Comparison of ENCODE assay signal across 8 cellular contexts in genomic region chr2:38376683-38377500, GRCh38. TPM values are rescaled to one million over a fixed set of nuclear protein-coding genes. Genes with fewer than 3 reads are reported as not detected.
A peak's percentile ranks its signal among the peaks of the same experiment; 100 is the strongest.
DNase-seq lines count a peak whose midpoint lies in the region; ATAC-seq and TF ChIP-seq lines count a peak whose summit lies in the region.

Gene ATL2 (minus strand): TSS chr2:38377273. CDS start chr2:38377260, 13 bp downstream.

- no peaks in the 10 kb centered on the region for H3K27me3 ChIP-seq in right cardiac atrium (ENCODE audit: control insufficient read depth, insufficient read depth)
- H3K27me3 ChIP-seq in vagina, result no peaks in the 10 kb centered on the region

- DNase-seq in NCI-H1694 treated with DMSO at 0.1 percent for 48 hours (lab: John Stamatoyannopoulos, UW) (peak; percentile 93), T-helper 17 cell (peak; percentile 85 to 93 (median 91)), right cardiac atrium (peak; percentile 97 to 99 (median 98)), putamen (ENCODE audit: low spot score) (peak; percentile 95), vagina (ENCODE audit: extremely low spot score in 2 of 2) (no peak)

- H3K4me3 Mint-ChIP-seq in T-helper 17 cell, result peak within 1 kb of the TSS; percentile 98

- intact Hi-C loops in right cardiac atrium (cut with DNase I) (no loop called here), vagina (cut with DNase I) (no loop called here)

- H3K36me3 Mint-ChIP-seq in T-helper 17 cell (ENCODE audit: low read depth), result peaks cover 4% of the 10 kb centered on the region

- H3K9me3 ChIP-seq in T-helper 17 cell (ENCODE audit: control insufficient read depth, low read length, poor library complexity, severe bottlenecking), result no peaks in the 10 kb centered on the region
- no peaks in the 10 kb centered on the region for H3K9me3 ChIP-seq in right cardiac atrium (ENCODE audit: control insufficient read depth, low read length)
- H3K9me3 ChIP-seq in vagina, result no peaks in the 10 kb centered on the region

- peaks cover 43% of the 10 kb centered on the region for H3K4me1 Mint-ChIP-seq in T-helper 17 cell

- peak in 1 of 3 experiments; percentile 30 for TF ChIP-seq CTCF in vagina (IDR thresholded peaks at IDR 0.05)

- H3K4me1 ChIP-seq in right cardiac atrium (ENCODE audit: control insufficient read depth, insufficient read depth, low read length) (no peaks in the 10 kb centered on the region), vagina (peaks cover 51% of the 10 kb centered on the region)

- peak; percentile 89 for ATAC-seq in HG02885 (IDR thresholded peaks at IDR 0.05; ENCODE audit: poor library complexity, unreplicated experiment)
- peak; percentile 86 for ATAC-seq in T-helper 17 cell
- peak; percentile 95 to 96 for ATAC-seq in right cardiac atrium

- H3K27me3 Mint-ChIP-seq in T-helper 17 cell, result no peaks in the 10 kb centered on the region

- H3K27ac Mint-ChIP-seq in T-helper 17 cell, result peak within 1 kb of the TSS; percentile 88

- TF ChIP-seq POLR2A in GM15510 (IDR thresholded peaks at IDR 0.05; ENCODE audit: borderline replicate concordance, extremely low read depth, insufficient read length), result peak; percentile 82
- TF ChIP-seq POLR2A in vagina (IDR thresholded peaks at IDR 0.05), result peak in 1 of 2 donors; percentile 94

- H3K27ac ChIP-seq in angular gyrus (ENCODE audit: low read depth, low read length) (peak within 1 kb of the TSS; percentile 76), right cardiac atrium (ENCODE audit: low read length) (peak within 1 kb of the TSS; percentile 93), vagina (peak within 1 kb of the TSS; percentile 99)

- no peaks in the 10 kb centered on the region for H3K36me3 ChIP-seq in vagina

- WGBS in right cardiac atrium, result under 1% methylated on average over 116 of the region's 116 CpGs

- H3K4me3 ChIP-seq in right cardiac atrium (ENCODE audit: low read length), result peak within 1 kb of the TSS; percentile 79
- H3K4me3 ChIP-seq in vagina, result peak within 1 kb of the TSS; percentile 87 to 95

RNA-seq across cellular contexts. Expression of gene ATL2, which starts in this region (rescaled TPM):
- total RNA-seq in T-helper 17 cell (10 to 100 TPM; 56.9 to 60.0 TPM), right cardiac atrium (10 to 100 TPM; 37.4 to 53.5 (median 41.6) TPM), vagina (156 TPM)
- 19.9 TPM for polyA plus RNA-seq in right cardiac atrium

Comparison
In these comparisons a context has a peak if more than half of its experiments do, and no peak if none do; other contexts are left out.
1. DNase-seq: peak in NCI-H1694 treated with DMSO at 0.1 percent for 48 hours (single experiment), T-helper 17 cell (3 of 3), right cardiac atrium (3 of 3) and putamen (single experiment); none in vagina (0 of 2).
2. Peak in every context shown above with its lines, with median percentiles within 50 percentile points of each other: ATAC-seq and H3K27ac ChIP-seq.